Comparison of ENCODE assay signal across 8 cellular contexts in the genomic region with DNA sequence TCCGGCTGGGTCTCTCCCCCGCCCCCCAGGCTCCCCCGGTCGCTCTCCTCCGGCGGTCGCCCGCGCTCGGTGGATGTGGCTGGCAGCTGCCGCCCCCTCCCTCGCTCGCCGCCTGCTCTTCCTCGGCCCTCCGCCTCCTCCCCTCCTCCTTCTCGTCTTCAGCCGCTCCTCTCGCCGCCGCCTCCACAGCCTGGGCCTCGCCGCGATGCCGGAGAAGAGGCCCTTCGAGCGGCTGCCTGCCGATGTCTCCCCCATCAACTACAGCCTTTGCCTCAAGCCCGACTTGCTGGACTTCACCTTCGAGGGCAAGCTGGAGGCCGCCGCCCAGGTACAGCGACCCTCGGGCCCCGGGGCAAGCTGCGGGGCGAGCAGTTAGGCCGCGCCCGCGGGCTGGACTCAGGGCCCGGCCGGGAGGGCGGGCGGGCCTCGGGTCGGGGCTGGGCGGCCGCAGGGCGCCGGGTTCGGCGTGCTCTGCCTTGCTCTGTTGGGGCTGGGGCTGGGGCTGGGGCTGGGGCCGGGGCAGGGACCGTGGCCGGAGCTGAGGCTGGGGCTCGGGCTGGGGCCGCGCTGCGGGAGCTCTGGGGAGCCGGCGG. TPM values are rescaled to one million over a fixed set of nuclear protein-coding genes. Genes with fewer than 3 reads are reported as not detected.
DNase-seq lines count a peak whose midpoint lies in the region; ATAC-seq and TF ChIP-seq lines count a peak whose summit lies in the region.
"Not testable (repeated sequence)": the region's sequence is repeated elsewhere in the genome, so short reads cannot be mapped to it uniquely, and the experiment has no call there.

No MANE protein-coding gene starts in this region.

- not testable (repeated sequence) for H3K27me3 Mint-ChIP-seq in activated naive CD4-positive, alpha-beta T cell treated with anti-CD3 and anti-CD28 coated beads, Interleukin-2, amount 10 ng/mL, durations not matched to agents 7 days and 5 days; naive thymus-derived CD4-positive, alpha-beta T cell; stimulated activated naive CD8-positive, alpha-beta T cell treated with anti-CD3 and anti-CD28 coated beads, Interleukin-15, Interleukin-2, amounts not matched to agents 100 ng/mL and 50 ng/mL, for 24 hours

- H3K36me3 Mint-ChIP-seq in activated naive CD4-positive, alpha-beta T cell treated with anti-CD3 and anti-CD28 coated beads, Interleukin-2, amount 10 ng/mL, durations not matched to agents 7 days and 5 days; naive thymus-derived CD4-positive, alpha-beta T cell; stimulated activated naive CD8-positive, alpha-beta T cell treated with anti-CD3 and anti-CD28 coated beads, Interleukin-15, Interleukin-2, amounts not matched to agents 100 ng/mL and 50 ng/mL, for 24 hours (ENCODE audit: low read depth): not testable (repeated sequence)

- intact Hi-C loops in naive thymus-derived CD4-positive, alpha-beta T cell (cut with micrococcal nuclease) = loop anchor here in 1 of 2 donors (1.0 to 5.0 kb wide), 2 partner anchors 39 to 1339 kb away; a partner anchor contains a TSS

- not testable (repeated sequence) for H3K27me3 ChIP-seq in DND-41 (ENCODE audit: insufficient read depth, low read length, poor library complexity); SJCRH30; foreskin keratinocyte; naive thymus-derived CD4-positive, alpha-beta T cell (ENCODE audit: control insufficient read depth in 2 of 2, insufficient read depth in 2 of 2, low read length in 2 of 2)

- not testable (repeated sequence) for H3K9me3 ChIP-seq in DND-41 (ENCODE audit: insufficient read depth, low read length, severe bottlenecking); SJCRH30 (replicated peaks); naive thymus-derived CD4-positive, alpha-beta T cell (ENCODE audit: control insufficient read depth in 2 of 3, low read length in 3 of 3)

- ATAC-seq in DND-41 (ENCODE audit: insufficient read depth, low read depth) (peak; percentile 88), GM21423 (IDR thresholded peaks at IDR 0.05; ENCODE audit: unreplicated experiment) (peak; percentile 24), HG03280 (IDR thresholded peaks at IDR 0.05; ENCODE audit: unreplicated experiment) (peak; percentile 34), foreskin keratinocyte (peak; percentile 46)
- ATAC-seq in naive thymus-derived CD4-positive, alpha-beta T cell = peak; percentile 28

- H3K4me1 ChIP-seq in DND-41 (ENCODE audit: insufficient read depth, low read length) = peaks cover 14% of the 10 kb centered on the region; the same call in 1 of the 2 replicates
- H3K4me1 ChIP-seq in SJCRH30; foreskin keratinocyte; naive thymus-derived CD4-positive, alpha-beta T cell (ENCODE audit: control insufficient read depth in 2 of 2, insufficient read depth in 2 of 2, low read length in 2 of 2): not testable (repeated sequence)

- H3K79me2 ChIP-seq in DND-41 (ENCODE audit: insufficient read depth, low read length) = peaks cover 33% of the 10 kb centered on the region

- not testable (repeated sequence) for H3K36me3 ChIP-seq in DND-41 (ENCODE audit: insufficient read depth, low read length); SJCRH30; naive thymus-derived CD4-positive, alpha-beta T cell (ENCODE audit: control insufficient read depth in 2 of 3, insufficient read depth in 3 of 3, low read length in 3 of 3)

- not testable (repeated sequence) for H3K9me3 Mint-ChIP-seq in activated naive CD4-positive, alpha-beta T cell treated with anti-CD3 and anti-CD28 coated beads, Interleukin-2, amount 10 ng/mL, durations not matched to agents 7 days and 5 days; naive thymus-derived CD4-positive, alpha-beta T cell; stimulated activated naive CD8-positive, alpha-beta T cell treated with anti-CD3 and anti-CD28 coated beads, Interleukin-15, Interleukin-2, amounts not matched to agents 100 ng/mL and 50 ng/mL, for 24 hours

- H3K27ac ChIP-seq in DND-41 (ENCODE audit: low read length) (peak overlapping the region; percentile 76), SJCRH30 (peak overlapping the region; percentile 37; the same call in 1 of the 2 replicates), foreskin keratinocyte (peak overlapping the region; percentile 90)
- peak overlapping the region; percentile 65 for H3K27ac ChIP-seq in naive thymus-derived CD4-positive, alpha-beta T cell (ENCODE audit: low read depth, low read length)

- peak overlapping the region; percentile 69; the same call in 1 of the 2 replicates for H3K4me2 ChIP-seq in DND-41 (ENCODE audit: insufficient read depth, low read length)

- peak overlapping the region; percentile 63 for H3K9ac ChIP-seq in DND-41 (ENCODE audit: low read depth, low read length)

- TF ChIP-seq CTCF in DND-41 (IDR thresholded peaks at IDR 0.05; ENCODE audit: borderline replicate concordance, extremely low read depth, low read length, poor library complexity, severe bottlenecking); foreskin keratinocyte (conservative IDR thresholded peaks at IDR 0.05): not testable (repeated sequence)

- H3K4me3 Mint-ChIP-seq in activated naive CD4-positive, alpha-beta T cell treated with anti-CD3 and anti-CD28 coated beads, Interleukin-2, amount 10 ng/mL, durations not matched to agents 7 days and 5 days = peak overlapping the region; percentile 52
- H3K4me3 Mint-ChIP-seq in naive thymus-derived CD4-positive, alpha-beta T cell = peak overlapping the region in 7 of 10 donors; percentile 32 to 96 (median 89)
- peak overlapping the region; percentile 35 for H3K4me3 Mint-ChIP-seq in stimulated activated naive CD8-positive, alpha-beta T cell treated with anti-CD3 and anti-CD28 coated beads, Interleukin-15, Interleukin-2, amounts not matched to agents 100 ng/mL and 50 ng/mL, for 24 hours

- H3K27ac Mint-ChIP-seq in activated naive CD4-positive, alpha-beta T cell treated with anti-CD3 and anti-CD28 coated beads, Interleukin-2, amount 10 ng/mL, durations not matched to agents 7 days and 5 days; stimulated activated naive CD8-positive, alpha-beta T cell treated with anti-CD3 and anti-CD28 coated beads, Interleukin-15, Interleukin-2, amounts not matched to agents 100 ng/mL and 50 ng/mL, for 24 hours: not testable (repeated sequence)
- H3K27ac Mint-ChIP-seq in naive thymus-derived CD4-positive, alpha-beta T cell = peak overlapping the region in 4 of 9 donors; percentile 77 to 86 (median 82)

- H3K4me1 Mint-ChIP-seq in activated naive CD4-positive, alpha-beta T cell treated with anti-CD3 and anti-CD28 coated beads, Interleukin-2, amount 10 ng/mL, durations not matched to agents 7 days and 5 days = peaks cover 14% of the 10 kb centered on the region
- peaks cover 5 to 17% (median 10%) of the 10 kb centered on the region in 7 donors for H3K4me1 Mint-ChIP-seq in naive thymus-derived CD4-positive, alpha-beta T cell
- peaks cover 14% of the 10 kb centered on the region for H3K4me1 Mint-ChIP-seq in stimulated activated naive CD8-positive, alpha-beta T cell treated with anti-CD3 and anti-CD28 coated beads, Interleukin-15, Interleukin-2, amounts not matched to agents 100 ng/mL and 50 ng/mL, for 24 hours (ENCODE audit: low read depth)

- DNase-seq in DND-41 = peak; percentile 32
- DNase-seq in SJCRH30 = peak; percentile 32 to 33
- peak; percentile 28 for DNase-seq in activated naive CD4-positive, alpha-beta T cell treated with anti-CD3 and anti-CD28 coated beads, Interleukin-2, amount 10 ng/mL, durations not matched to agents 7 days and 5 days
- not testable (repeated sequence) for DNase-seq in foreskin keratinocyte
- DNase-seq in naive thymus-derived CD4-positive, alpha-beta T cell = peak in 4 of 9 donors; percentile 13 to 34 (median 17)

- not testable (repeated sequence) for H4K20me1 ChIP-seq in DND-41 (ENCODE audit: insufficient read depth, low read length)

- CTCF ChIA-PET in activated naive CD4-positive, alpha-beta T cell treated with anti-CD3 and anti-CD28 coated beads, Interleukin-2, amount 10 ng/mL, durations not matched to agents 7 days and 5 days (lab: Charles Lee); naive thymus-derived CD4-positive, alpha-beta T cell (lab: Charles Lee): not testable (repeated sequence)

- H3K4me3 ChIP-seq in DND-41 (ENCODE audit: low read depth in 1 of 2, low read length in 2 of 2) (peak overlapping the region; percentile 59 to 72; a peak in 3 of 4 replicates), SJCRH30 (peak overlapping the region; percentile 83)
- H3K4me3 ChIP-seq in naive thymus-derived CD4-positive, alpha-beta T cell (ENCODE audit: low read length) = not testable (repeated sequence)

- not testable (repeated sequence) for H2AFZ ChIP-seq in DND-41 (ENCODE audit: low read depth, low read length)

- POLR2A ChIA-PET in naive thymus-derived CD4-positive, alpha-beta T cell (lab: Charles Lee) = not testable (repeated sequence)

RNA-seq across cellular contexts. Expression of a gene that starts 0.4 kb away (rescaled TPM):
- 89.1 TPM in 2 replicates for total RNA-seq in SJCRH30 (2014; rRNA removed; shearing (Covaris generic))
- total RNA-seq in foreskin keratinocyte = 55.6 and 58.1 TPM in 2 replicates
- polyA plus RNA-seq in foreskin keratinocyte = 14.9 and 17.6 TPM in 2 replicates
- 100 to 1,000 TPM in 3 of 5 experiments, 10 to 100 TPM in 2; 84.4 to 129 (median 111) TPM for total RNA-seq in naive thymus-derived CD4-positive, alpha-beta T cell
- polyA plus RNA-seq in naive thymus-derived CD4-positive, alpha-beta T cell = 10 to 100 TPM; 33.6 to 41.0 TPM

Comparison
In these comparisons a context has a peak if more than half of its experiments do, and no peak if none do; other contexts are left out.
1. ATAC-seq: peak in every context shown above with its lines; median percentile 88 in DND-41; 46 in foreskin keratinocyte; 34 in HG03280; 28 in naive thymus-derived CD4-positive, alpha-beta T cell; 24 in GM21423.
2. H3K27ac ChIP-seq: peak in every context shown above with its lines; median percentile 90 in foreskin keratinocyte; 76 in DND-41; 65 in naive thymus-derived CD4-positive, alpha-beta T cell; 37 in SJCRH30.
3. H3K4me3 Mint-ChIP-seq: peak in every context shown above with its lines; median percentile 89 in naive thymus-derived CD4-positive, alpha-beta T cell; 52 in activated naive CD4-positive, alpha-beta T cell treated with anti-CD3 and anti-CD28 coated beads, Interleukin-2, amount 10 ng/mL, durations not matched to agents 7 days and 5 days; 35 in stimulated activated naive CD8-positive, alpha-beta T cell treated with anti-CD3 and anti-CD28 coated beads, Interleukin-15, Interleukin-2, amounts not matched to agents 100 ng/mL and 50 ng/mL, for 24 hours.